In the genomic region with DNA sequence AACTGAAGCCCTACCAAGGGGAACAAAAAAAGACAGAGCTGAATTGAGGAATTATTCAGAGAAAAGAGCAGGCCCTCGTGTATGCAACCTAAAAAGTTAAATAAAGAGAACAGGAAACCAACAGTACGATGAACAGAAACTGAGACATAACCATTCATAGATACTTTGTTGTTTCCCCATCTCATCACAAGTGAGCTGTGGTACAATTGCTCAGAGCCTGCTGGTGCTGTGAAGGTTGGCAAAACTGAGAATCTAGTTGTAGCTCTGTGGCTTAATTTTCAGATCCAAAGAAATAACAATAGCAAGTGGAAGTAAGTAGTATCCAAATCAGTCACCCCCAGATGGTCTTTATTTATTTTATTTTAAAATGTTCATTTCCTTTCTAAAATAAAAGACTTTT, we compare ENCODE assay signal across 2 cellular contexts.
TF ChIP-seq lines count a peak whose summit lies in the region.

No MANE protein-coding gene starts in this region.

TF ChIP-seq in endothelial cell of umbilical vein, 7 proteins besides CTCF, POLR2A, EP300 and RAD21:
- TF ChIP-seq FOS (IDR thresholded peaks at IDR 0.05; ENCODE audit: borderline replicate concordance, insufficient read depth, low read length) (no peak), JUN (IDR thresholded peaks at IDR 0.05; ENCODE audit: borderline replicate concordance, insufficient read depth, insufficient read length, low read depth) (no peak)
- TF ChIP-seq, protein P1, sequence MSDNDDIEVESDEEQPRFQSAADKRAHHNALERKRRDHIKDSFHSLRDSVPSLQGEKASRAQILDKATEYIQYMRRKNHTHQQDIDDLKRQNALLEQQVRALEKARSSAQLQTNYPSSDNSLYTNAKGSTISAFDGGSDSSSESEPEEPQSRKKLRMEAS (IDR thresholded peaks at IDR 0.05; ENCODE audit: insufficient read depth, insufficient read length) = no peak

TF ChIP-seq in HepG2, 621 proteins besides CTCF, POLR2A, EP300 and RAD21:
- TF ChIP-seq NFRKB (IDR thresholded peaks at IDR 0.05) = no peak
- TF ChIP-seq EED (CRISPR knock-in tag; IDR thresholded peaks at IDR 0.05) = no peak
- no peak for TF ChIP-seq SAP130 (CRISPR knock-in tag; IDR thresholded peaks at IDR 0.05; ENCODE audit: low read depth)
- no peak for TF ChIP-seq KMT2A (CRISPR knock-in tag; IDR thresholded peaks at IDR 0.05)
- no peak for TF ChIP-seq CHD4 (IDR thresholded peaks at IDR 0.05; ENCODE audit: borderline replicate concordance, low read length)
- no peak for TF ChIP-seq SP1 (IDR thresholded peaks at IDR 0.05)
- TF ChIP-seq SP1 (CRISPR knock-in tag; IDR thresholded peaks at IDR 0.05) = no peak
- TF ChIP-seq TBP (CRISPR knock-in tag; IDR thresholded peaks at IDR 0.05) = no peak
- TF ChIP-seq, protein P2, sequence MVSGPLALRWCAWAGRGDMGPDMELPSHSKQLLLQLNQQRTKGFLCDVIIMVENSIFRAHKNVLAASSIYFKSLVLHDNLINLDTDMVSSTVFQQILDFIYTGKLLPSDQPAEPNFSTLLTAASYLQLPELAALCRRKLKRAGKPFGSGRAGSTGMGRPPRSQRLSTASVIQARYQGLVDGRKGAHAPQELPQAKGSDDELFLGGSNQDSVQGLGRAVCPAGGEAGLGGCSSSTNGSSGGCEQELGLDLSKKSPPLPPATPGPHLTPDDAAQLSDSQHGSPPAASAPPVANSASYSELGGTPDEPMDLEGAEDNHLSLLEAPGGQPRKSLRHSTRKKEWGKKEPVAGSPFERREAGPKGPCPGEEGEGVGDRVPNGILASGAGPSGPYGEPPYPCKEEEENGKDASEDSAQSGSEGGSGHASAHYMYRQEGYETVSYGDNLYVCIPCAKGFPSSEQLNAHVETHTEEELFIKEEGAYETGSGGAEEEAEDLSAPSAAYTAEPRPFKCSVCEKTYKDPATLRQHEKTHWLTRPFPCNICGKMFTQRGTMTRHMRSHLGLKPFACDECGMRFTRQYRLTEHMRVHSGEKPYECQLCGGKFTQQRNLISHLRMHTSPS (CRISPR knock-in tag; IDR thresholded peaks at IDR 0.05; ENCODE audit: low read depth) = no peak
- TF ChIP-seq ZNF33A (CRISPR knock-in tag; IDR thresholded peaks at IDR 0.05; ENCODE audit: borderline replicate concordance) = no peak
- TF ChIP-seq TOE1 (CRISPR knock-in tag; IDR thresholded peaks at IDR 0.05) = no peak
- no peak for TF ChIP-seq ARNT2 (CRISPR knock-in tag; IDR thresholded peaks at IDR 0.05; ENCODE audit: low read depth)
